In genomic region chr2:230773039-230773773, GRCh38 we compare ENCODE assay signal across 19 cellular contexts.
DNase-seq lines count a peak whose midpoint lies in the region; ATAC-seq and TF ChIP-seq lines count a peak whose summit lies in the region.
"Had no signal": no experiment of that assay in that cellular context is flagged by ENCODE, and none has a peak within 500 bp of the region (broad histone marks: within the 10 kb centered on the region; RNA-seq: fewer than 3 reads in every experiment).

No MANE protein-coding gene starts in this region.

- peak overlapping the region; percentile 5 to 77 (median 59) for H3K27ac Mint-ChIP-seq in CD4-positive, alpha-beta memory T cell
- H3K27ac Mint-ChIP-seq in activated T-helper 1 cell treated with anti-CD3 and anti-CD28 coated beads, Interleukin-12 subunit alpha, Interleukin-12 subunit beta, Interleukin-2, Interleukin-4 antibody, amounts not matched to agents 30 ng/mL and 10 ng/mL and 1 ng/mL, durations not matched to agents 14 hours and 24 hours and 36 hours, result peak overlapping the region; percentile 56
- no peak overlapping the region for H3K27ac Mint-ChIP-seq in stimulated activated naive B cell treated with anti-CD40 and anti-IgM and Interleukin-4, amounts not matched to agents 10 μg/mL and 1 μg/mL and 100 μg/mL, for 72 hours

- peaks cover 26 to 50% of the 10 kb centered on the region in 2 donors for H3K36me3 Mint-ChIP-seq in CD4-positive, alpha-beta memory T cell
- H3K36me3 Mint-ChIP-seq in activated T-helper 1 cell treated with anti-CD3 and anti-CD28 coated beads, Interleukin-12 subunit alpha, Interleukin-12 subunit beta, Interleukin-2, Interleukin-4 antibody, amounts not matched to agents 30 ng/mL and 10 ng/mL and 1 ng/mL, durations not matched to agents 14 hours and 24 hours and 36 hours (ENCODE audit: low read depth), result peaks cover 69% of the 10 kb centered on the region
- H3K36me3 Mint-ChIP-seq in stimulated activated naive B cell treated with anti-CD40 and anti-IgM and Interleukin-4, amounts not matched to agents 10 μg/mL and 1 μg/mL and 100 μg/mL, for 72 hours, result peaks cover 34 to 40% of the 10 kb centered on the region in 2 donors

- intact Hi-C loops in CD4-positive, alpha-beta memory T cell (cut with micrococcal nuclease), result no loop called here
- intact Hi-C loops in HCT116 (cut with micrococcal nuclease) (no loop called here), upper lobe of right lung (cut with DNase I) (no loop called here)
- intact Hi-C loops in activated T-helper 1 cell treated with anti-CD3 and anti-CD28 coated beads, Interleukin-12 subunit alpha, Interleukin-12 subunit beta, Interleukin-2, Interleukin-4 antibody, amounts not matched to agents 30 ng/mL and 10 ng/mL and 1 ng/mL, durations not matched to agents 14 hours and 24 hours and 36 hours (cut with micrococcal nuclease), result loop anchor here (1.0 kb wide), 1 partner anchor 8 kb away; no protein-coding TSS in a partner anchor

- H3K27ac ChIP-seq in CD4-positive, alpha-beta memory T cell (ENCODE audit: low read depth, low read length), result no peak overlapping the region
- peak overlapping the region; percentile 75; the same call in 1 of the 2 replicates for H3K27ac ChIP-seq in HCT116 (ENCODE audit: low read depth, low read length)
- peak overlapping the region; percentile 89 for H3K27ac ChIP-seq in fibroblast of lung (ENCODE audit: insufficient read depth, low read length)
- no peak overlapping the region for H3K27ac ChIP-seq in upper lobe of right lung
- H3K27ac ChIP-seq: ovary, SK-N-MC had no signal

- no peaks in the 10 kb centered on the region for H3K27me3 ChIP-seq in CD4-positive, alpha-beta memory T cell (ENCODE audit: insufficient read depth, low read length)
- H3K27me3 ChIP-seq in HCT116 (ENCODE audit: insufficient read depth, low read length) (no peaks in the 10 kb centered on the region), fibroblast of lung (ENCODE audit: control insufficient read depth, insufficient read depth, low read length) (no peaks in the 10 kb centered on the region), upper lobe of right lung (no peaks in the 10 kb centered on the region)
- H3K27me3 ChIP-seq: ovary, upper lobe of left lung had no signal

- RAD21 ChIA-PET in HCT116 (lab: Charles Lee; ENCODE audit: low non-redundant PET in 1 of 2, low total read pairs in 2 of 2, uncharacterized antibody in 2 of 2, unreplicated experiment in 2 of 2), result no interaction called here

- H3K27me3 Mint-ChIP-seq in CD4-positive, alpha-beta memory T cell, result no peaks in the 10 kb centered on the region
- no peaks in the 10 kb centered on the region for H3K27me3 Mint-ChIP-seq in activated T-helper 1 cell treated with anti-CD3 and anti-CD28 coated beads, Interleukin-12 subunit alpha, Interleukin-12 subunit beta, Interleukin-2, Interleukin-4 antibody, amounts not matched to agents 30 ng/mL and 10 ng/mL and 1 ng/mL, durations not matched to agents 14 hours and 24 hours and 36 hours (ENCODE audit: insufficient read depth)
- H3K27me3 Mint-ChIP-seq in stimulated activated naive B cell treated with anti-CD40 and anti-IgM and Interleukin-4, amounts not matched to agents 10 μg/mL and 1 μg/mL and 100 μg/mL, for 72 hours, result no peaks in the 10 kb centered on the region
- H3K27me3 Mint-ChIP-seq: IgD-negative memory B cell had no signal

- H4K20me1 ChIP-seq in HCT116 (ENCODE audit: insufficient read depth), result no peaks in the 10 kb centered on the region
- no peaks in the 10 kb centered on the region for H4K20me1 ChIP-seq in fibroblast of lung (ENCODE audit: control insufficient read depth, extremely low read depth, insufficient read depth, low read length)

- TF ChIP-seq CTCF in HCT116 (IDR thresholded peaks at IDR 0.05 in 2 of 3, conservative IDR thresholded peaks at IDR 0.05 in 1 of 3; ENCODE audit: borderline replicate concordance in 1 of 3, insufficient read depth in 1 of 3, low read depth in 2 of 3, low read length in 2 of 3), result no peak
- TF ChIP-seq CTCF in fibroblast of lung (conservative IDR thresholded peaks at IDR 0.05 in 1 of 2, IDR thresholded peaks at IDR 0.05 in 1 of 2; ENCODE audit: low read depth in 1 of 2, low read length in 2 of 2), result no peak
- no peak for TF ChIP-seq CTCF in upper lobe of right lung (IDR thresholded peaks at IDR 0.05)

- H3K4me1 ChIP-seq in CD4-positive, alpha-beta memory T cell (ENCODE audit: insufficient read depth, low read length), result peaks cover 93% of the 10 kb centered on the region
- peaks cover 43 to 56% of the 10 kb centered on the region in 2 experiments for H3K4me1 ChIP-seq in HCT116 (ENCODE audit: control insufficient read depth in 1 of 2, insufficient read depth in 2 of 2, low read length in 2 of 2)
- H3K4me1 ChIP-seq in fibroblast of lung (ENCODE audit: control insufficient read depth, extremely low read depth, insufficient read depth, low read length), result peaks cover 16% of the 10 kb centered on the region
- H3K4me1 ChIP-seq in upper lobe of right lung, result peaks cover 2% of the 10 kb centered on the region

- H3K4me2 ChIP-seq in HCT116 (ENCODE audit: low read length), result peak overlapping the region; percentile 67; the same call in 1 of the 2 replicates
- H3K4me2 ChIP-seq in fibroblast of lung (ENCODE audit: extremely low read depth, insufficient read depth, low read length), result no peak overlapping the region

- CTCF ChIA-PET in CD4-positive, alpha-beta memory T cell (lab: Charles Lee; ENCODE audit: partially characterized antibody), result interaction anchor here (0.9 to 2.7 kb wide), 3 partner anchors 9 to 25 kb away, joined by 3 to 10 read pairs (median 3); no protein-coding TSS in a partner anchor
- CTCF ChIA-PET in HCT116 (lab: Charles Lee), result interaction anchor here (1.1 kb wide), 1 partner anchor 11 kb away, joined by 4 read pairs; no protein-coding TSS in a partner anchor

- H3K79me2 ChIP-seq in HCT116 (ENCODE audit: insufficient read depth, low read length) (peaks cover 35% of the 10 kb centered on the region), fibroblast of lung (ENCODE audit: control insufficient read depth, insufficient read depth, low read length) (peaks cover 26% of the 10 kb centered on the region)

- no peaks in the 10 kb centered on the region for H3K9me3 ChIP-seq in CD4-positive, alpha-beta memory T cell (ENCODE audit: control insufficient read depth in 1 of 2, low read length in 2 of 2)
- H3K9me3 ChIP-seq in HCT116 (ENCODE audit: control insufficient read depth in 1 of 2, insufficient read depth in 1 of 2, low read depth in 1 of 2, low read length in 2 of 2) (no peaks in the 10 kb centered on the region), fibroblast of lung (ENCODE audit: control insufficient read depth, insufficient read depth, low read depth, low read length) (no peaks in the 10 kb centered on the region), upper lobe of right lung (no peaks in the 10 kb centered on the region)
- H3K9me3 ChIP-seq: mucosa of descending colon, ovary, upper lobe of left lung had no signal

- H3K36me3 ChIP-seq in CD4-positive, alpha-beta memory T cell (ENCODE audit: insufficient read depth, low read length), result peaks cover 4% of the 10 kb centered on the region
- peaks cover 0 to 3% of the 10 kb centered on the region in 2 experiments; a peak in 1 of 4 replicates for H3K36me3 ChIP-seq in HCT116 (ENCODE audit: control insufficient read depth in 1 of 2, insufficient read depth in 2 of 2, low read length in 2 of 2)
- H3K36me3 ChIP-seq in fibroblast of lung (ENCODE audit: control insufficient read depth, insufficient read depth, low read length), result no peaks in the 10 kb centered on the region
- H3K36me3 ChIP-seq in upper lobe of right lung, result peaks cover 11% of the 10 kb centered on the region
- H3K36me3 ChIP-seq: ovary had no signal

- POLR2A ChIA-PET in CD4-positive, alpha-beta memory T cell (lab: Charles Lee; ENCODE audit: partially characterized antibody), result interaction anchor here (0.6 to 3.5 kb wide), 7 partner anchors 8 to 154 kb away, joined by 3 to 16 read pairs (median 3); no protein-coding TSS in a partner anchor
- POLR2A ChIA-PET in HCT116 (lab: Charles Lee), result interaction anchor here (1.7 kb wide), 1 partner anchor 21 kb away, joined by 6 read pairs; no protein-coding TSS in a partner anchor

- no peak overlapping the region for H3K4me3 ChIP-seq in CD4-positive, alpha-beta memory T cell (ENCODE audit: low read length in 2 of 2)
- H3K4me3 ChIP-seq in HCT116 (replicated peaks in 1 of 2; ENCODE audit: low read depth in 1 of 2, low read length in 2 of 2) (no peak overlapping the region), fibroblast of lung (replicated peaks in 1 of 4; ENCODE audit: control extremely low read depth in 1 of 4, insufficient read depth in 1 of 4, low read depth in 3 of 4, low read length in 4 of 4) (no peak overlapping the region), upper lobe of right lung (no peak overlapping the region)
- H3K4me3 ChIP-seq: mucosa of descending colon, ovary, SK-N-MC, upper lobe of left lung had no signal

- no peak overlapping the region for H2AFZ ChIP-seq in HCT116 (ENCODE audit: low read depth, low read length, poor library complexity, severe bottlenecking)
- H2AFZ ChIP-seq in fibroblast of lung (ENCODE audit: low read length), result no peak overlapping the region

- H3K4me3 Mint-ChIP-seq in CD4-positive, alpha-beta memory T cell, result peak overlapping the region in 5 of 8 donors; percentile 2 to 18 (median 7)
- H3K4me3 Mint-ChIP-seq in activated T-helper 1 cell treated with anti-CD3 and anti-CD28 coated beads, Interleukin-12 subunit alpha, Interleukin-12 subunit beta, Interleukin-2, Interleukin-4 antibody, amounts not matched to agents 30 ng/mL and 10 ng/mL and 1 ng/mL, durations not matched to agents 14 hours and 24 hours and 36 hours, result no peak overlapping the region
- H3K4me3 Mint-ChIP-seq in stimulated activated naive B cell treated with anti-CD40 and anti-IgM and Interleukin-4, amounts not matched to agents 10 μg/mL and 1 μg/mL and 100 μg/mL, for 72 hours, result no peak overlapping the region
- H3K4me3 Mint-ChIP-seq: IgD-negative memory B cell had no signal

- no peaks in the 10 kb centered on the region for H3K9me2 ChIP-seq in HCT116 (ENCODE audit: insufficient read depth)

- TF ChIP-seq POLR2A in HCT116 (IDR thresholded peaks at IDR 0.05; ENCODE audit: borderline replicate concordance, extremely low read depth, insufficient read depth, insufficient read length), result no peak

- no TSS peak for BruUV-seq in HCT116 (replicated peaks; lab: Mats Ljungman, UMichigan)

- H3K9me3 Mint-ChIP-seq in CD4-positive, alpha-beta memory T cell, result peaks cover 0 to 1% (median 0%) of the 10 kb centered on the region in 8 donors
- peaks cover 3% of the 10 kb centered on the region for H3K9me3 Mint-ChIP-seq in activated T-helper 1 cell treated with anti-CD3 and anti-CD28 coated beads, Interleukin-12 subunit alpha, Interleukin-12 subunit beta, Interleukin-2, Interleukin-4 antibody, amounts not matched to agents 30 ng/mL and 10 ng/mL and 1 ng/mL, durations not matched to agents 14 hours and 24 hours and 36 hours
- no peaks in the 10 kb centered on the region for H3K9me3 Mint-ChIP-seq in stimulated activated naive B cell treated with anti-CD40 and anti-IgM and Interleukin-4, amounts not matched to agents 10 μg/mL and 1 μg/mL and 100 μg/mL, for 72 hours
- H3K9me3 Mint-ChIP-seq: IgD-negative memory B cell had no signal

- ATAC-seq in HCT116 (no peak), GM18520 (IDR thresholded peaks at IDR 0.05; ENCODE audit: unreplicated experiment) (no peak), upper lobe of right lung (no peak)
- ATAC-seq in stimulated activated naive B cell treated with anti-CD40 and anti-IgM and Interleukin-4, amounts not matched to agents 10 μg/mL and 1 μg/mL and 100 μg/mL, for 72 hours (replicated peaks), result no peak
- ATAC-seq: mucosa of descending colon had no signal

- peak in 3 of 5 donors; percentile 17 to 38 (median 25) for DNase-seq in CD4-positive, alpha-beta memory T cell
- DNase-seq in HCT116 (ENCODE audit: low read depth, low spot score) (no peak), fibroblast of lung (ENCODE audit: low read depth in 2 of 2) (no peak), upper lobe of right lung (no peak), SW 1271 (lab: John Stamatoyannopoulos, UW) (no peak)
- DNase-seq in activated T-helper 1 cell treated with anti-CD3 and anti-CD28 coated beads, Interleukin-12 subunit alpha, Interleukin-12 subunit beta, Interleukin-2, Interleukin-4 antibody, amounts not matched to agents 30 ng/mL and 10 ng/mL and 1 ng/mL, durations not matched to agents 14 hours and 24 hours and 36 hours (ENCODE audit: low spot score), result no peak
- no peak for DNase-seq in stimulated activated naive B cell treated with anti-CD40 and anti-IgM and Interleukin-4, amounts not matched to agents 10 μg/mL and 1 μg/mL and 100 μg/mL, for 72 hours
- DNase-seq: activated naive CD4-positive, alpha-beta T cell; DMS79 treated with DMSO at 0.1 percent for 48 hours; effector memory CD4-positive, alpha-beta T cell; mucosa of descending colon; MV-4-11; NCI-H2029 treated with DMSO at 0.1 percent for 48 hours; NCI-H510A treated with DMSO at 0.1 percent for 48 hours; ovary; upper lobe of left lung had no signal

- peaks cover 73 to 89% (median 81%) of the 10 kb centered on the region in 4 donors for H3K4me1 Mint-ChIP-seq in CD4-positive, alpha-beta memory T cell
- H3K4me1 Mint-ChIP-seq in activated T-helper 1 cell treated with anti-CD3 and anti-CD28 coated beads, Interleukin-12 subunit alpha, Interleukin-12 subunit beta, Interleukin-2, Interleukin-4 antibody, amounts not matched to agents 30 ng/mL and 10 ng/mL and 1 ng/mL, durations not matched to agents 14 hours and 24 hours and 36 hours (ENCODE audit: low read depth), result peaks cover 91% of the 10 kb centered on the region
- peaks cover 24 to 42% of the 10 kb centered on the region in 2 donors for H3K4me1 Mint-ChIP-seq in stimulated activated naive B cell treated with anti-CD40 and anti-IgM and Interleukin-4, amounts not matched to agents 10 μg/mL and 1 μg/mL and 100 μg/mL, for 72 hours

- H3K9ac ChIP-seq in HCT116 (ENCODE audit: low read length) (no peak overlapping the region), fibroblast of lung (ENCODE audit: insufficient read depth, low read length) (no peak overlapping the region)

- no peak for TF ChIP-seq RAD21 in HCT116 (IDR thresholded peaks at IDR 0.05; ENCODE audit: low read depth)

Comparison
In these comparisons a context has a peak if more than half of its experiments do, and no peak if none do; other contexts are left out.
1. DNase-seq: peak in CD4-positive, alpha-beta memory T cell (3 of 5); none in HCT116 (single experiment), activated T-helper 1 cell treated with anti-CD3 and anti-CD28 coated beads, Interleukin-12 subunit alpha, Interleukin-12 subunit beta, Interleukin-2, Interleukin-4 antibody, amounts not matched to agents 30 ng/mL and 10 ng/mL and 1 ng/mL, durations not matched to agents 14 hours and 24 hours and 36 hours (single experiment), fibroblast of lung (0 of 2), stimulated activated naive B cell treated with anti-CD40 and anti-IgM and Interleukin-4, amounts not matched to agents 10 μg/mL and 1 μg/mL and 100 μg/mL, for 72 hours (single experiment), upper lobe of right lung (single experiment) and SW 1271 (0 of 2).
2. H3K27ac ChIP-seq: peak in HCT116 (single experiment) and fibroblast of lung (single experiment); none in CD4-positive, alpha-beta memory T cell (single experiment) and upper lobe of right lung (single experiment).
3. H3K4me3 Mint-ChIP-seq: peak in CD4-positive, alpha-beta memory T cell (5 of 8); none in activated T-helper 1 cell treated with anti-CD3 and anti-CD28 coated beads, Interleukin-12 subunit alpha, Interleukin-12 subunit beta, Interleukin-2, Interleukin-4 antibody, amounts not matched to agents 30 ng/mL and 10 ng/mL and 1 ng/mL, durations not matched to agents 14 hours and 24 hours and 36 hours (single experiment) and stimulated activated naive B cell treated with anti-CD40 and anti-IgM and Interleukin-4, amounts not matched to agents 10 μg/mL and 1 μg/mL and 100 μg/mL, for 72 hours (0 of 2).